In genomic region chr1:180366386-180367068, GRCh38 we compare ENCODE assay signal across 27 cellular contexts.
A peak's percentile ranks its signal among the peaks of the same experiment; 100 is the strongest.
DNase-seq lines count a peak whose midpoint lies in the region; ATAC-seq, FAIRE-seq and TF ChIP-seq lines count a peak whose summit lies in the region.
"Had no signal": no experiment of that assay in that cellular context is flagged by ENCODE, and none has a peak within 500 bp of the region (broad histone marks: within the 10 kb centered on the region; RNA-seq: fewer than 3 reads in every experiment).

No MANE protein-coding gene starts in this region.

- peak; percentile 65 for FAIRE-seq in islet of Langerhans (lab: Jason Lieb, UNC)
- FAIRE-seq: frontal cortex had no signal

- H3K79me1 ChIP-seq in IMR-90 (ENCODE audit: low read depth in 1 of 2, low read length in 2 of 2) = peaks cover 7 to 25% of the 10 kb centered on the region in 2 experiments

- no peak overlapping the region for H4K91ac ChIP-seq in IMR-90 (ENCODE audit: insufficient read depth, low read depth, low read length)

- H3K9me1 ChIP-seq in IMR-90 (ENCODE audit: insufficient read depth, low read length) = peaks cover 4% of the 10 kb centered on the region

- H3K4me3 Mint-ChIP-seq in activated CD4-positive, alpha-beta T cell treated with anti-CD3 and anti-CD28 coated beads for 36 hours = no peak overlapping the region
- H3K4me3 Mint-ChIP-seq: activated CD8-positive, alpha-beta memory T cell treated with anti-CD3 and anti-CD28 coated beads, Interleukin-2, amount 10 ng/mL, durations not matched to agents 7 days and 5 days; CD8-positive, alpha-beta T cell; T-cell had no signal

- CTCF ChIA-PET in IMR-90 (lab: Yijun Ruan, JAX) = interaction anchor here (1.2 kb wide), 1 partner anchor 96 kb away, joined by 3 read pairs; no protein-coding TSS in a partner anchor
- CTCF ChIA-PET in activated CD4-positive, alpha-beta T cell treated with anti-CD3 and anti-CD28 coated beads for 36 hours (lab: Charles Lee) = interaction anchor here (1.1 kb wide), 1 partner anchor 50 kb away, joined by 5 read pairs; no protein-coding TSS in a partner anchor

- H3K36me3 Mint-ChIP-seq in activated CD4-positive, alpha-beta T cell treated with anti-CD3 and anti-CD28 coated beads for 36 hours (ENCODE audit: low read depth) = peaks cover 12% of the 10 kb centered on the region

- no peak overlapping the region for H2AK9ac ChIP-seq in IMR-90 (replicated peaks; ENCODE audit: low read depth, low read length, poor library complexity)

- no CpG with 5 or more reads among the region's 2 CpGs for WGBS in IMR-90 (ENCODE audit: extremely low coverage in 2 of 2, insufficient read length in 1 of 2), 2 experiments

- H3K27ac Mint-ChIP-seq in activated CD4-positive, alpha-beta T cell treated with anti-CD3 and anti-CD28 coated beads for 36 hours = no peak overlapping the region
- H3K27ac Mint-ChIP-seq: activated CD8-positive, alpha-beta memory T cell treated with anti-CD3 and anti-CD28 coated beads, Interleukin-2, amount 10 ng/mL, durations not matched to agents 7 days and 5 days; CD8-positive, alpha-beta T cell; T-cell had no signal

- TF ChIP-seq RAD21 in IMR-90 (IDR thresholded peaks at IDR 0.05; ENCODE audit: low read length) = no peak

- H2BK15ac ChIP-seq in IMR-90 (ENCODE audit: low read depth, low read length) = no peak overlapping the region

- intact Hi-C loops in IMR-90 (cut with micrococcal nuclease) = no loop called here
- intact Hi-C loops in activated CD4-positive, alpha-beta T cell treated with anti-CD3 and anti-CD28 coated beads for 36 hours (cut with DNase I, micrococcal nuclease) = loop anchor here in 1 of 2 experiments (5.0 kb wide), 1 partner anchor 114 kb away; no protein-coding TSS in a partner anchor

- peaks cover 6% of the 10 kb centered on the region; the same call in 1 of the 2 replicates for H4K20me1 ChIP-seq in IMR-90 (ENCODE audit: insufficient read depth, low read length)

- no TSS peak for BruUV-seq in IMR-90 (replicated peaks; lab: Mats Ljungman, UMichigan)

- H4K5ac ChIP-seq in IMR-90 (ENCODE audit: low read depth, low read length) = no peak overlapping the region; the same call in 1 of the 2 replicates

- peak; percentile 89 for ATAC-seq in IMR-90 (ENCODE audit: low read depth)
- no peak for ATAC-seq in GM19452 (IDR thresholded peaks at IDR 0.05; ENCODE audit: unreplicated experiment)
- no peak for ATAC-seq in activated CD4-positive, alpha-beta T cell treated with anti-CD3 and anti-CD28 coated beads for 36 hours
- ATAC-seq: activated CD8-positive, alpha-beta memory T cell treated with anti-CD3 and anti-CD28 coated beads, Interleukin-2, amount 10 ng/mL, durations not matched to agents 7 days and 5 days; CD8-positive, alpha-beta T cell; heart right ventricle; right lobe of liver; T-cell had no signal

- H3K56ac ChIP-seq in IMR-90 (ENCODE audit: extremely low read depth, insufficient read depth, low read length) = no peak overlapping the region

- POLR2A ChIA-PET in IMR-90 (lab: Charles Lee; ENCODE audit: unreplicated experiment) = no interaction called here
- POLR2A ChIA-PET in activated CD4-positive, alpha-beta T cell treated with anti-CD3 and anti-CD28 coated beads for 36 hours (lab: Charles Lee) = no interaction called here

- H3K4me1 Mint-ChIP-seq in activated CD4-positive, alpha-beta T cell treated with anti-CD3 and anti-CD28 coated beads for 36 hours = peaks cover 7% of the 10 kb centered on the region
- H3K4me1 Mint-ChIP-seq: activated CD8-positive, alpha-beta memory T cell treated with anti-CD3 and anti-CD28 coated beads, Interleukin-2, amount 10 ng/mL, durations not matched to agents 7 days and 5 days had no signal

- H3K9me3 Mint-ChIP-seq in activated CD4-positive, alpha-beta T cell treated with anti-CD3 and anti-CD28 coated beads for 36 hours (ENCODE audit: low read depth) = no peaks in the 10 kb centered on the region

- H3K9me3 ChIP-seq in IMR-90 (ENCODE audit: control insufficient read depth, insufficient read depth, low read length) = no peaks in the 10 kb centered on the region
- H3K9me3 ChIP-seq: BE2C, heart right ventricle, neutrophil, prostate gland, right lobe of liver, SJSA1, tibial nerve had no signal

- H2BK20ac ChIP-seq in IMR-90 (ENCODE audit: low read depth, low read length) = no peak overlapping the region

- TF ChIP-seq CTCF in IMR-90 (conservative IDR thresholded peaks at IDR 0.05; ENCODE audit: low read depth, low read length) = no peak
- no peak for TF ChIP-seq CTCF in cardiac fibroblast (IDR thresholded peaks at IDR 0.05; ENCODE audit: low read depth, low read length)

- H3K27me3 Mint-ChIP-seq in activated CD4-positive, alpha-beta T cell treated with anti-CD3 and anti-CD28 coated beads for 36 hours = no peaks in the 10 kb centered on the region
- H3K27me3 Mint-ChIP-seq: activated CD8-positive, alpha-beta memory T cell treated with anti-CD3 and anti-CD28 coated beads, Interleukin-2, amount 10 ng/mL, durations not matched to agents 7 days and 5 days; T-cell had no signal

- H2BK120ac ChIP-seq in IMR-90 (ENCODE audit: low read depth, low read length) = no peak overlapping the region

- H2BK5ac ChIP-seq in IMR-90 (ENCODE audit: low read depth, low read length, poor library complexity, severe bottlenecking) = peak overlapping the region; percentile 70

- no peak overlapping the region for H3K4me3 ChIP-seq in IMR-90 (ENCODE audit: insufficient read depth, low read depth, low read length)
- no peak overlapping the region for H3K4me3 ChIP-seq in cardiac fibroblast (replicated peaks in 1 of 2; ENCODE audit: low read depth in 2 of 2, low read length in 2 of 2)
- H3K4me3 ChIP-seq: heart right ventricle, prostate gland, right lobe of liver, SJSA1, tibial nerve had no signal

- H3K23ac ChIP-seq in IMR-90 (ENCODE audit: low read depth, low read length) = peak overlapping the region; percentile 67; the same call in 1 of the 2 replicates

- H3K27ac ChIP-seq in IMR-90 (ENCODE audit: insufficient read depth, low read length) = no peak overlapping the region
- H3K27ac ChIP-seq: heart right ventricle, neutrophil, prostate gland, right lobe of liver, SJSA1, tibial nerve had no signal

- peak overlapping the region; percentile 68; the same call in 1 of the 2 replicates for H3K4me2 ChIP-seq in IMR-90 (ENCODE audit: low read depth, low read length)

- H3K36me3 ChIP-seq in IMR-90 (ENCODE audit: control insufficient read depth, insufficient read depth, low read length) = no peaks in the 10 kb centered on the region
- H3K36me3 ChIP-seq: BE2C, heart right ventricle, neutrophil, prostate gland, right lobe of liver, SJSA1, tibial nerve had no signal

- H2AFZ ChIP-seq in IMR-90 (replicated peaks; ENCODE audit: low read length, poor library complexity) = no peak overlapping the region

- peaks cover 2% of the 10 kb centered on the region; the same call in 1 of the 2 replicates for H3K4me1 ChIP-seq in IMR-90 (ENCODE audit: control insufficient read depth, insufficient read depth, low read length)
- H3K4me1 ChIP-seq: heart right ventricle, prostate gland, right lobe of liver, tibial nerve had no signal

- peak overlapping the region in 1 of 2 experiments; percentile 64; a peak in 1 of 4 replicates for H4K8ac ChIP-seq in IMR-90 (ENCODE audit: low read depth in 2 of 2, low read length in 2 of 2)

- peak overlapping the region; percentile 45; the same call in 1 of the 2 replicates for H3K4ac ChIP-seq in IMR-90 (ENCODE audit: low read depth, low read length)

- H3K9ac ChIP-seq in IMR-90 (ENCODE audit: low read depth, low read length) = no peak overlapping the region

- DNase-seq in EL (peak; percentile 37), IMR-90 (peak; percentile 70), cardiac fibroblast (ENCODE audit: low read depth in 2 of 2) (peak; percentile 29 to 56), COR-L47 (lab: John Stamatoyannopoulos, UW) (no peak)
- no peak for DNase-seq in activated CD4-positive, alpha-beta T cell treated with anti-CD3 and anti-CD28 coated beads for 36 hours
- DNase-seq: activated CD4-positive, alpha-beta T cell treated with anti-CD3 and anti-CD28 coated beads, Interleukin-2, amount 50 U/mL, for 4 hours; activated CD4-positive, CD25-positive, alpha-beta regulatory T cell; activated CD8-positive, alpha-beta memory T cell treated with anti-CD3 and anti-CD28 coated beads, Interleukin-2, amount 10 ng/mL, durations not matched to agents 7 days and 5 days; activated naive CD4-positive, alpha-beta T cell treated with Interleukin-2 at 50 U/mL for 16 hours; activated T-cell treated with anti-CD3 and anti-CD28 coated beads, Interleukin-2, amount 50 U/mL, for 48 hours; BE2C; CD8-positive, alpha-beta T cell; effector CD4-positive, alpha-beta T cell; heart right ventricle; NCI-H1048; NCI-H2107; NCI-H446 treated with DMSO at 0.1 percent for 48 hours; right lobe of liver; stimulated activated CD4-positive, alpha-beta T cell treated with anti-CD3 and anti-CD28 coated beads, Interleukin-4, amount 100 ng/mL, for 4 hours; T-cell had no signal

- no peak for TF ChIP-seq POLR2A in IMR-90 (IDR thresholded peaks at IDR 0.05; ENCODE audit: low read depth, low read length)

- in situ Hi-C loops in IMR-90 (cut with MboI; ENCODE audit: low sequenced_read_pairs) = no loop called here

- H3K14ac ChIP-seq in IMR-90 (replicated peaks; ENCODE audit: low read depth, low read length) = peak overlapping the region; percentile 1; the same call in 1 of the 2 replicates

- dilution Hi-C loops in IMR-90 (cut with HindIII; ENCODE audit: low sequenced_read_pairs, unreplicated experiment) = no loop called here

- no peaks in the 10 kb centered on the region for H3K27me3 ChIP-seq in IMR-90 (ENCODE audit: control insufficient read depth, insufficient read depth, low read length)
- H3K27me3 ChIP-seq: BE2C, heart right ventricle, neutrophil, right lobe of liver, SJSA1, tibial nerve had no signal

- no peak overlapping the region for H3K18ac ChIP-seq in IMR-90 (ENCODE audit: low read depth, low read length)

- no peak overlapping the region for H2AK5ac ChIP-seq in IMR-90 (ENCODE audit: low read depth, low read length)

TF ChIP-seq in IMR-90, 13 proteins besides CTCF, POLR2A, EP300 and RAD21:
- TF ChIP-seq FOS (IDR thresholded peaks at IDR 0.05; ENCODE audit: low read depth, low read length) (no peak), USF2 (IDR thresholded peaks at IDR 0.05; ENCODE audit: low read depth, low read length) (no peak), CEBPB (IDR thresholded peaks at IDR 0.05; ENCODE audit: low read depth, low read length) (no peak), RFX5 (IDR thresholded peaks at IDR 0.05; ENCODE audit: low read depth, low read length) (no peak), RCOR1 (IDR thresholded peaks at IDR 0.05; ENCODE audit: insufficient replicate concordance, low read length) (no peak), SMC3 (IDR thresholded peaks at IDR 0.05; ENCODE audit: low read depth, low read length) (no peak)
TF ChIP-seq in IMR-90: peak in this region for 0.

Comparison
In these comparisons a context has a peak if more than half of its experiments do, and no peak if none do; other contexts are left out.
1. DNase-seq: peak in EL (single experiment), IMR-90 (single experiment) and cardiac fibroblast (2 of 2); none in COR-L47 (single experiment) and activated CD4-positive, alpha-beta T cell treated with anti-CD3 and anti-CD28 coated beads for 36 hours (single experiment).